ENCODE assay signal across 25 cellular contexts in genomic region chr16:28529124-28529523, GRCh38. TPM values are rescaled to one million over a fixed set of nuclear protein-coding genes. Genes with fewer than 3 reads are reported as not detected.
"Had no signal": no experiment of that assay in that cellular context is flagged by ENCODE, and none has a peak within 500 bp of the region (broad histone marks: within the 10 kb centered on the region; RNA-seq: fewer than 3 reads in every experiment).

No MANE protein-coding gene starts in this region.

- H3K4me3 Mint-ChIP-seq: activated B cell treated with CpG ODN at 0.5 μM for 24 hours; activated CD4-positive, alpha-beta T cell treated with anti-CD3 and anti-CD28 coated beads, Interleukin-2, amount 10 ng/mL, durations not matched to agents 24 days and 14 days; activated naive CD8-positive, alpha-beta T cell treated with anti-CD3 and anti-CD28 coated beads, Interleukin-2, amount 10 ng/mL, durations not matched to agents 7 days and 5 days; activated T-cell treated with anti-CD3 and anti-CD28 coated beads, Interleukin-2, amount 50 U/mL, for 72 hours had no signal

- H3K4me3 ChIP-seq: MG63, SJSA1 had no signal

- H3K27ac ChIP-seq: SJSA1 had no signal

- H3K27ac Mint-ChIP-seq: activated B cell treated with CpG ODN at 0.5 μM for 24 hours; activated CD4-positive, alpha-beta T cell treated with anti-CD3 and anti-CD28 coated beads, Interleukin-2, amount 10 ng/mL, durations not matched to agents 24 days and 14 days; activated naive CD8-positive, alpha-beta T cell treated with anti-CD3 and anti-CD28 coated beads, Interleukin-2, amount 10 ng/mL, durations not matched to agents 7 days and 5 days; activated T-cell treated with anti-CD3 and anti-CD28 coated beads, Interleukin-2, amount 50 U/mL, for 72 hours; activated T-helper 2 cell treated with anti-CD3 and anti-CD28 coated beads, Interferon-gamma antibody, Interleukin-2, Interleukin-4, amounts not matched to agents 10 μg/mL and 5 μg/mL and 100 μg/mL, durations not matched to agents 14 hours and 24 hours and 36 hours had no signal

- H3K4me1 ChIP-seq: SJSA1 had no signal

- H3K36me3 ChIP-seq: MG63, SJSA1 had no signal

- H3K36me3 Mint-ChIP-seq: activated naive CD8-positive, alpha-beta T cell treated with anti-CD3 and anti-CD28 coated beads, Interleukin-2, amount 10 ng/mL, durations not matched to agents 7 days and 5 days had no signal

- H3K9me3 ChIP-seq: MG63, SJSA1 had no signal

- H3K27me3 ChIP-seq: MG63, SJSA1 had no signal

- H3K9me3 Mint-ChIP-seq: activated B cell treated with CpG ODN at 0.5 μM for 24 hours; activated CD4-positive, alpha-beta T cell treated with anti-CD3 and anti-CD28 coated beads, Interleukin-2, amount 10 ng/mL, durations not matched to agents 24 days and 14 days; activated naive CD8-positive, alpha-beta T cell treated with anti-CD3 and anti-CD28 coated beads, Interleukin-2, amount 10 ng/mL, durations not matched to agents 7 days and 5 days; activated T-cell treated with anti-CD3 and anti-CD28 coated beads, Interleukin-2, amount 50 U/mL, for 72 hours; activated T-helper 2 cell treated with anti-CD3 and anti-CD28 coated beads, Interferon-gamma antibody, Interleukin-2, Interleukin-4, amounts not matched to agents 10 μg/mL and 5 μg/mL and 100 μg/mL, durations not matched to agents 14 hours and 24 hours and 36 hours had no signal

- DNase-seq: activated B cell treated with CpG ODN at 0.5 μM for 24 hours; activated CD4-positive, alpha-beta T cell treated with anti-CD3 and anti-CD28 coated beads for 1 hour; activated CD4-positive, alpha-beta T cell treated with anti-CD3 and anti-CD28 coated beads, Interleukin-2, amount 10 ng/mL, durations not matched to agents 24 days and 14 days; activated CD4-positive, alpha-beta T cell treated with anti-CD3 and anti-CD28 coated beads, Interleukin-2, amount 50 U/mL, for 48 hours; activated CD8-positive, alpha-beta memory T cell treated with anti-CD3 and anti-CD28 coated beads for 24 hours; activated gamma-delta T cell treated with Interleukin-2 at 50 U/mL for 16 hours; activated naive CD4-positive, alpha-beta T cell treated with anti-CD3 and anti-CD28 coated beads, Interleukin-2, amount 50 U/mL, for 16 hours; activated naive CD8-positive, alpha-beta T cell treated with anti-CD3 and anti-CD28 coated beads, Interleukin-2, amount 10 ng/mL, durations not matched to agents 7 days and 5 days; activated T-cell treated with anti-CD3 and anti-CD28 coated beads for 4 hours; activated T-cell treated with anti-CD3 and anti-CD28 coated beads, Interleukin-2, amount 50 U/mL, for 72 hours; aorta; MG63; NCI-H1105; NCI-H1694 treated with DMSO at 0.1 percent for 48 hours; NCI-H2081; NCI-H510A treated with DMSO at 0.1 percent for 48 hours; NCI-H69; NK-92 treated with Interleukin-12 subunit alpha and Interleukin-12 subunit beta, amount 100 ng/mL, for 24 hours; OCI-M1; SHP77; SW 1271 had no signal

- ATAC-seq: activated T-cell treated with anti-CD3 and anti-CD28 coated beads, Interleukin-2, amount 50 U/mL, for 72 hours; SK-N-SH treated with all-trans-retinoic acid at 6 μM for 48 hours had no signal

RNA-seq across cellular contexts. Expression of gene NUPR1, which starts 9.7 kb away (rescaled TPM):
- total RNA-seq: activated B cell treated with CpG ODN at 0.5 μM for 24 hours; activated CD4-positive, alpha-beta T cell treated with anti-CD3 and anti-CD28 coated beads, Interleukin-2, amount 10 ng/mL, durations not matched to agents 24 days and 14 days; activated T-cell treated with anti-CD3 and anti-CD28 coated beads, Interleukin-2, amount 50 U/mL, for 72 hours; activated T-helper 2 cell treated with anti-CD3 and anti-CD28 coated beads, Interferon-gamma antibody, Interleukin-2, Interleukin-4, amounts not matched to agents 10 μg/mL and 5 μg/mL and 100 μg/mL, durations not matched to agents 14 hours and 24 hours and 36 hours; T-helper 1 cell treated with Interleukin-12 subunit alpha and Interleukin-12 subunit beta and Interleukin-4 antibody, amounts not matched to agents 30 ng/mL and 1 ng/mL, for 36 hours had no signal

RNA-seq across cellular contexts. Expression of gene IL27, which starts 22.5 kb away (rescaled TPM):
- total RNA-seq: activated B cell treated with CpG ODN at 0.5 μM for 24 hours; activated CD4-positive, alpha-beta T cell treated with anti-CD3 and anti-CD28 coated beads, Interleukin-2, amount 10 ng/mL, durations not matched to agents 24 days and 14 days; activated naive CD8-positive, alpha-beta T cell treated with anti-CD3 and anti-CD28 coated beads, Interleukin-2, amount 10 ng/mL, durations not matched to agents 7 days and 5 days; activated T-cell treated with anti-CD3 and anti-CD28 coated beads, Interleukin-2, amount 50 U/mL, for 72 hours; activated T-helper 2 cell treated with anti-CD3 and anti-CD28 coated beads, Interferon-gamma antibody, Interleukin-2, Interleukin-4, amounts not matched to agents 10 μg/mL and 5 μg/mL and 100 μg/mL, durations not matched to agents 14 hours and 24 hours and 36 hours; SJSA1; T-helper 1 cell treated with Interleukin-12 subunit alpha and Interleukin-12 subunit beta and Interleukin-4 antibody, amounts not matched to agents 30 ng/mL and 1 ng/mL, for 36 hours had no signal

RNA-seq across cellular contexts. Expression of gene APOBR, which starts 34.7 kb away (rescaled TPM):
- total RNA-seq: SJSA1 had no signal
